Comparison of ENCODE assay signal across 8 cellular contexts in the genomic region with DNA sequence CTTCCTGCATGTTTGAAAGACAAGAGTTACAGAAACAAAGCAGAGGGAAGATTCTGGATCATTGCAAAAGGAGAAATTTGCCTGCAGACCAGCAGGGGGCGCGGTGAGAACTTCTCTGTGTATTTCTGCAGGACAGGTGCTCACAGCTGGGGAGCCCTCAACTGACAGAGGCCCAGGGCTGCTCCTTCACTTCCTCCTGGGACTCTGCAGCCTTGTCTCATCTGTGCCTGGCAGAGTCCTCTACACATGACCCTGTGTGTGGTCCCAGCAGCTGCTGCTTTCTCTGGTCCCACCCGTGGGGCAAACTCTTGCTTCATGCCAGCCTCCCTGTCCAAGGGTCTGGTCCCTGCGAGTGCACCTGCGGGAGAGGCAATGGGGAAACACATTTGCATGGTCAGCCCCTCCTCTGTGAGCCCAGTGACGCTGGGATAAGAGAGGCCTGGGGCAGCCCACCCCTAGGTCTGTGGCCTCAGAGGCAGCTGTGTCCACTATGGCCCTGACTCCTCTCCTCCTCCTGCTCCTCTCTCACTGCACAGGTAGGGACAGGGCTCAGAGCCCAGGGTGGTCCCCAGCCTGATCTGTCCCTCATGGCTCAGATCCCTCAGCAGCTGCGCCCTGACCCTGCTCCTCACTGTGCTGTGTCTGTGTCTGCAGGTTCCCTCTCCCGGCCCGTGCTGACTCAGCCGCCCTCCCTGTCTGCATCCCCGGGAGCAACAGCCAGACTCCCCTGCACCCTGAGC. TPM values are rescaled to one million over a fixed set of nuclear protein-coding genes. Genes with fewer than 3 reads are reported as not detected.
A peak's percentile ranks its signal among the peaks of the same experiment; 100 is the strongest.
DNase-seq lines count a peak whose midpoint lies in the region; ATAC-seq and TF ChIP-seq lines count a peak whose summit lies in the region.

No MANE protein-coding gene starts in this region.

- H3K27ac Mint-ChIP-seq in activated CD4-positive, alpha-beta T cell treated with anti-CD3 and anti-CD28 coated beads, Interleukin-2, amount 10 ng/mL, durations not matched to agents 7 days and 5 days, result peak overlapping the region; percentile 57
- H3K27ac Mint-ChIP-seq in stimulated activated memory B cell treated with anti-CD40 and anti-IgM and Interleukin-4, amounts not matched to agents 10 μg/mL and 1 μg/mL and 100 μg/mL, for 72 hours, result peak overlapping the region; percentile 65

- H3K4me1 ChIP-seq in foreskin keratinocyte, result no peaks in the 10 kb centered on the region

- peak; percentile 64 for TF ChIP-seq CTCF in foreskin keratinocyte (conservative IDR thresholded peaks at IDR 0.05)

- H3K27me3 ChIP-seq in foreskin keratinocyte, result peaks cover 42% of the 10 kb centered on the region

- POLR2A ChIA-PET in activated CD4-positive, alpha-beta T cell treated with anti-CD3 and anti-CD28 coated beads, Interleukin-2, amount 10 ng/mL, durations not matched to agents 7 days and 5 days (lab: Charles Lee), result no interaction called here

- CTCF ChIA-PET in activated CD4-positive, alpha-beta T cell treated with anti-CD3 and anti-CD28 coated beads, Interleukin-2, amount 10 ng/mL, durations not matched to agents 7 days and 5 days (lab: Charles Lee), result interaction anchor here (0.5 to 3.1 kb wide), 11 partner anchors 9 to 195 kb away, joined by 3 to 19 read pairs (median 4); no protein-coding TSS in a partner anchor

- peak; percentile 86 for DNase-seq in DMS53 (lab: John Stamatoyannopoulos, UW)
- DNase-seq in NAMALWA (ENCODE audit: low spot score), result peak; percentile 84
- peak; percentile 80 for DNase-seq in activated CD4-positive, alpha-beta T cell treated with anti-CD3 and anti-CD28 coated beads, Interleukin-2, amount 10 ng/mL, durations not matched to agents 7 days and 5 days
- peak in 1 of 2 donors; percentile 12 for DNase-seq in foreskin keratinocyte
- no peak for DNase-seq in NCI-H2196 treated with DMSO at 0.1 percent for 48 hours (lab: John Stamatoyannopoulos, UW; ENCODE audit: unreplicated experiment)
- no peak for DNase-seq in GM19240 (ENCODE audit: insufficient read length, low spot score)

- peaks cover 4% of the 10 kb centered on the region for H3K4me1 Mint-ChIP-seq in activated CD4-positive, alpha-beta T cell treated with anti-CD3 and anti-CD28 coated beads, Interleukin-2, amount 10 ng/mL, durations not matched to agents 7 days and 5 days
- H3K4me1 Mint-ChIP-seq in stimulated activated memory B cell treated with anti-CD40 and anti-IgM and Interleukin-4, amounts not matched to agents 10 μg/mL and 1 μg/mL and 100 μg/mL, for 72 hours, result peaks cover 54% of the 10 kb centered on the region

- ATAC-seq in GM21528 (IDR thresholded peaks at IDR 0.05; ENCODE audit: low FRiP score, unreplicated experiment) (peak; percentile 49), foreskin keratinocyte (peak; percentile 53)
- peak; percentile 63 for ATAC-seq in stimulated activated memory B cell treated with anti-CD40 and anti-IgM and Interleukin-4, amounts not matched to agents 10 μg/mL and 1 μg/mL and 100 μg/mL, for 72 hours

- no peak overlapping the region for H3K4me3 Mint-ChIP-seq in activated CD4-positive, alpha-beta T cell treated with anti-CD3 and anti-CD28 coated beads, Interleukin-2, amount 10 ng/mL, durations not matched to agents 7 days and 5 days
- no peak overlapping the region for H3K4me3 Mint-ChIP-seq in stimulated activated memory B cell treated with anti-CD40 and anti-IgM and Interleukin-4, amounts not matched to agents 10 μg/mL and 1 μg/mL and 100 μg/mL, for 72 hours

- no peak overlapping the region for H3K27ac ChIP-seq in foreskin keratinocyte

- no peaks in the 10 kb centered on the region for H3K9me3 Mint-ChIP-seq in activated CD4-positive, alpha-beta T cell treated with anti-CD3 and anti-CD28 coated beads, Interleukin-2, amount 10 ng/mL, durations not matched to agents 7 days and 5 days
- no peaks in the 10 kb centered on the region for H3K9me3 Mint-ChIP-seq in stimulated activated memory B cell treated with anti-CD40 and anti-IgM and Interleukin-4, amounts not matched to agents 10 μg/mL and 1 μg/mL and 100 μg/mL, for 72 hours

- peaks cover 6% of the 10 kb centered on the region for H3K27me3 Mint-ChIP-seq in activated CD4-positive, alpha-beta T cell treated with anti-CD3 and anti-CD28 coated beads, Interleukin-2, amount 10 ng/mL, durations not matched to agents 7 days and 5 days
- no peaks in the 10 kb centered on the region for H3K27me3 Mint-ChIP-seq in stimulated activated memory B cell treated with anti-CD40 and anti-IgM and Interleukin-4, amounts not matched to agents 10 μg/mL and 1 μg/mL and 100 μg/mL, for 72 hours

- no peaks in the 10 kb centered on the region for H3K36me3 Mint-ChIP-seq in activated CD4-positive, alpha-beta T cell treated with anti-CD3 and anti-CD28 coated beads, Interleukin-2, amount 10 ng/mL, durations not matched to agents 7 days and 5 days (ENCODE audit: low read depth)
- no peaks in the 10 kb centered on the region for H3K36me3 Mint-ChIP-seq in stimulated activated memory B cell treated with anti-CD40 and anti-IgM and Interleukin-4, amounts not matched to agents 10 μg/mL and 1 μg/mL and 100 μg/mL, for 72 hours

RNA-seq across cellular contexts. Expression of gene VPREB1, which starts 43.2 kb away (rescaled TPM):
- total RNA-seq in activated CD4-positive, alpha-beta T cell treated with anti-CD3 and anti-CD28 coated beads, Interleukin-2, amount 10 ng/mL, durations not matched to agents 7 days and 5 days, result not detected
- total RNA-seq in foreskin keratinocyte, result not detected in 2 replicates
- not detected in 2 replicates for polyA plus RNA-seq in foreskin keratinocyte

Comparison
In these comparisons a context has a peak if more than half of its experiments do, and no peak if none do; other contexts are left out.
1. DNase-seq: peak in DMS53 (single experiment), NAMALWA (single experiment) and activated CD4-positive, alpha-beta T cell treated with anti-CD3 and anti-CD28 coated beads, Interleukin-2, amount 10 ng/mL, durations not matched to agents 7 days and 5 days (single experiment); none in NCI-H2196 treated with DMSO at 0.1 percent for 48 hours (single experiment) and GM19240 (single experiment).
2. Peak in every context shown above with its lines, with median percentiles within 50 percentile points of each other: ATAC-seq.